1 cellular context compared by ENCODE assay signal in genomic region chr14:88599321-88599720, GRCh38.
TF ChIP-seq lines count a peak whose summit lies in the region.

No MANE protein-coding gene starts in this region.

TF ChIP-seq in HepG2, 621 proteins besides CTCF, POLR2A, EP300 and RAD21:
- TF ChIP-seq ZNF629 (CRISPR knock-in tag; conservative IDR thresholded peaks at IDR 0.05) (no peak), ZNF703 (CRISPR knock-in tag; IDR thresholded peaks at IDR 0.05; ENCODE audit: borderline replicate concordance) (no peak), NPAS2 (CRISPR knock-in tag; IDR thresholded peaks at IDR 0.05; ENCODE audit: borderline replicate concordance) (no peak), FLYWCH1 (CRISPR knock-in tag; IDR thresholded peaks at IDR 0.05) (no peak), CHD2 (IDR thresholded peaks at IDR 0.05; ENCODE audit: low read depth, low read length) (no peak)
- TF ChIP-seq, protein P1, sequence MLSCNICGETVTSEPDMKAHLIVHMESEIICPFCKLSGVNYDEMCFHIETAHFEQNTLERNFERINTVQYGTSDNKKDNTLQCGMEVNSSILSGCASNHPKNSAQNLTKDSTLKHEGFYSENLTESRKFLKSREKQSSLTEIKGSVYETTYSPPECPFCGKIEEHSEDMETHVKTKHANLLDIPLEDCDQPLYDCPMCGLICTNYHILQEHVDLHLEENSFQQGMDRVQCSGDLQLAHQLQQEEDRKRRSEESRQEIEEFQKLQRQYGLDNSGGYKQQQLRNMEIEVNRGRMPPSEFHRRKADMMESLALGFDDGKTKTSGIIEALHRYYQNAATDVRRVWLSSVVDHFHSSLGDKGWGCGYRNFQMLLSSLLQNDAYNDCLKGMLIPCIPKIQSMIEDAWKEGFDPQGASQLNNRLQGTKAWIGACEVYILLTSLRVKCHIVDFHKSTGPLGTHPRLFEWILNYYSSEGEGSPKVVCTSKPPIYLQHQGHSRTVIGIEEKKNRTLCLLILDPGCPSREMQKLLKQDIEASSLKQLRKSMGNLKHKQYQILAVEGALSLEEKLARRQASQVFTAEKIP (CRISPR knock-in tag; IDR thresholded peaks at IDR 0.05; ENCODE audit: borderline replicate concordance) = no peak
TF ChIP-seq in HepG2: peak in this region for 0.
